In the genomic region with DNA sequence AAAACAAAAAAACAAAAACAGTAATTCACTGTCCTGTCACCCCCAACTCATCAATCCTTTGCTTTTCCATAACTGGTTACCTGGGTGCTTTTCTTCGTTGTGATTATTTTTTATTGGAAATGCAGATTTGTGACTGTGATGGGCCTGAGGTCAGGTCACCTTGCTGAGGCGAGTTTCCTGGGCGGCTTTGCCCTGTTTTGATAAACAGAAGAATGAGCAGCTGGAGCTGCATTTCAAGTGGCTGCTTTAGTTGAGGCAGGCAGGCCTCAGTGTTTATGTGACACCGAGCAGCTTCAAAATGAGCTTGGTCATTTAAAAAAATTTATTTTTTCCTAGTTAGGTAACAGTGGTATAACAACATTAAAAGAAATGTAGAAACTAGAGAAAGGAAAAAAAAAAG, we compare ENCODE assay signal across 8 cellular contexts. TPM values are rescaled to one million over a fixed set of nuclear protein-coding genes. Genes with fewer than 3 reads are reported as not detected.
DNase-seq lines count a peak whose midpoint lies in the region; ATAC-seq and TF ChIP-seq lines count a peak whose summit lies in the region.
"Had no signal": no experiment of that assay in that cellular context is flagged by ENCODE, and none has a peak within 500 bp of the region (broad histone marks: within the 10 kb centered on the region; RNA-seq: fewer than 3 reads in every experiment).

No MANE protein-coding gene starts in this region.

- H4K91ac ChIP-seq in mesenchymal stem cell (ENCODE audit: low read length): no peak overlapping the region

- no peaks in the 10 kb centered on the region for H3K27me3 ChIP-seq in CD4-positive, alpha-beta T cell (ENCODE audit: control insufficient read depth, insufficient read depth, low read length)
- no peaks in the 10 kb centered on the region for H3K27me3 ChIP-seq in mesenchymal stem cell (ENCODE audit: control insufficient read depth in 1 of 2, insufficient read depth in 1 of 2, low read length in 2 of 2)
- H3K27me3 ChIP-seq: ascending aorta had no signal

- WGBS in mesenchymal stem cell: 42% methylated on average over 3 of the region's 4 CpGs

- no peak overlapping the region for H2BK120ac ChIP-seq in mesenchymal stem cell (ENCODE audit: low read depth, low read length)

- H3K4me3 Mint-ChIP-seq in CD4-positive, alpha-beta T cell: peak overlapping the region; percentile 56
- H3K4me3 Mint-ChIP-seq in activated CD4-positive, alpha-beta memory T cell treated with anti-CD3 and anti-CD28 coated beads for 36 hours: peak overlapping the region; percentile 72

- no peaks in the 10 kb centered on the region for H3K79me1 ChIP-seq in mesenchymal stem cell (replicated peaks; ENCODE audit: low read length, poor library complexity, severe bottlenecking)

- no peaks in the 10 kb centered on the region for H3K36me3 Mint-ChIP-seq in CD4-positive, alpha-beta T cell (ENCODE audit: low read depth)
- H3K36me3 Mint-ChIP-seq in activated CD4-positive, alpha-beta memory T cell treated with anti-CD3 and anti-CD28 coated beads for 36 hours: peaks cover under 1% of the 10 kb centered on the region

- CTCF ChIA-PET in CD4-positive, alpha-beta T cell (lab: Charles Lee): interaction anchor here (0.7 to 2.8 kb wide), 11 partner anchors 8 to 101 kb away, joined by 3 to 24 read pairs (median 4); no protein-coding TSS in a partner anchor
- CTCF ChIA-PET in activated CD4-positive, alpha-beta memory T cell treated with anti-CD3 and anti-CD28 coated beads for 36 hours (lab: Charles Lee): interaction anchor here (1.3 to 2.8 kb wide), 6 partner anchors 13 to 148 kb away, joined by 3 to 10 read pairs (median 4); no protein-coding TSS in a partner anchor

- peaks cover 88% of the 10 kb centered on the region for H3K4me1 Mint-ChIP-seq in CD4-positive, alpha-beta T cell (ENCODE audit: low read depth)
- peaks cover 83% of the 10 kb centered on the region for H3K4me1 Mint-ChIP-seq in activated CD4-positive, alpha-beta memory T cell treated with anti-CD3 and anti-CD28 coated beads for 36 hours (ENCODE audit: low read depth)

- H3K23ac ChIP-seq in mesenchymal stem cell (ENCODE audit: low read length in 2 of 2): no peak overlapping the region

- no peak overlapping the region for H3K18ac ChIP-seq in mesenchymal stem cell (ENCODE audit: low read depth in 1 of 2, low read length in 2 of 2)

- H3K4me2 ChIP-seq in mesenchymal stem cell (ENCODE audit: low read length, poor library complexity, severe bottlenecking): no peak overlapping the region

- POLR2A ChIA-PET in CD4-positive, alpha-beta T cell (lab: Charles Lee): interaction anchor here (1.0 to 5.4 kb wide), 8 partner anchors 9 to 53 kb away, joined by 3 to 125 read pairs (median 8); partner anchors contain the start of gene PTPRJ
- POLR2A ChIA-PET in activated CD4-positive, alpha-beta memory T cell treated with anti-CD3 and anti-CD28 coated beads for 36 hours (lab: Charles Lee): interaction anchor here (2.4 to 2.6 kb wide), 2 partner anchors 10 to 19 kb away, joined by 14 to 17 read pairs; no protein-coding TSS in a partner anchor

- peak overlapping the region; percentile 69 for H2AK5ac ChIP-seq in mesenchymal stem cell (ENCODE audit: low read length, severe bottlenecking)

- peak overlapping the region; percentile 73 for H2BK5ac ChIP-seq in mesenchymal stem cell (ENCODE audit: low read depth, low read length, poor library complexity, severe bottlenecking)

- ATAC-seq in CD4-positive, alpha-beta T cell (ENCODE audit: poor library complexity): no peak

- H3K9ac ChIP-seq in mesenchymal stem cell (ENCODE audit: low read length): no peak overlapping the region

- DNase-seq in CD4-positive, alpha-beta T cell: no peak
- DNase-seq in DMS53 (lab: John Stamatoyannopoulos, UW) (peak; percentile 90), mesenchymal stem cell (peak; percentile 35), HUDEP-2 (lab: John Stamatoyannopoulos, UW; ENCODE audit: unreplicated experiment in 76 of 76) (no peak), EL (no peak), SW480 (ENCODE audit: low spot score) (no peak)
- no peak for DNase-seq in activated CD4-positive, alpha-beta memory T cell treated with anti-CD3 and anti-CD28 coated beads for 36 hours

- H3K36me3 ChIP-seq in mesenchymal stem cell (ENCODE audit: control insufficient read depth in 1 of 2, insufficient read depth in 2 of 2, low read depth in 1 of 2, low read length in 2 of 2): no peaks in the 10 kb centered on the region
- H3K36me3 ChIP-seq: ascending aorta had no signal

- peak overlapping the region; percentile 74 for H3K27ac ChIP-seq in CD4-positive, alpha-beta T cell (ENCODE audit: low read depth, low read length)
- H3K27ac ChIP-seq in mesenchymal stem cell (ENCODE audit: low read length, poor library complexity, severe bottlenecking): peak overlapping the region; percentile 54
- H3K27ac ChIP-seq: ascending aorta had no signal

- peaks cover 50% of the 10 kb centered on the region for H3K4me1 ChIP-seq in mesenchymal stem cell (ENCODE audit: control insufficient read depth, insufficient read depth, low read depth, low read length)

- no peaks in the 10 kb centered on the region for H3K27me3 Mint-ChIP-seq in CD4-positive, alpha-beta T cell
- no peaks in the 10 kb centered on the region for H3K27me3 Mint-ChIP-seq in activated CD4-positive, alpha-beta memory T cell treated with anti-CD3 and anti-CD28 coated beads for 36 hours

- no peaks in the 10 kb centered on the region for H3K9me3 ChIP-seq in CD4-positive, alpha-beta T cell (ENCODE audit: control insufficient read depth, low read length)
- no peaks in the 10 kb centered on the region for H3K9me3 ChIP-seq in mesenchymal stem cell (ENCODE audit: control insufficient read depth, low read length)
- H3K9me3 ChIP-seq: ascending aorta had no signal

- H3K4ac ChIP-seq in mesenchymal stem cell (ENCODE audit: low read depth in 1 of 2, low read length in 2 of 2): no peak overlapping the region

- TF ChIP-seq CTCF in CD4-positive, alpha-beta T cell (IDR thresholded peaks at IDR 0.05): no peak

- no peak overlapping the region for H3K14ac ChIP-seq in mesenchymal stem cell (ENCODE audit: low read length in 2 of 2)

- H3K27ac Mint-ChIP-seq in CD4-positive, alpha-beta T cell: peak overlapping the region; percentile 93
- H3K27ac Mint-ChIP-seq in activated CD4-positive, alpha-beta memory T cell treated with anti-CD3 and anti-CD28 coated beads for 36 hours: peak overlapping the region; percentile 97

- H2BK15ac ChIP-seq in mesenchymal stem cell (ENCODE audit: low read depth, poor library complexity, severe bottlenecking): no peak overlapping the region

- no peak overlapping the region for H2AFZ ChIP-seq in mesenchymal stem cell (ENCODE audit: low read depth, low read length)

- H2BK12ac ChIP-seq in mesenchymal stem cell (ENCODE audit: low read length in 2 of 2): no peak overlapping the region

- no peak overlapping the region for H4K8ac ChIP-seq in mesenchymal stem cell (ENCODE audit: low read length)

- intact Hi-C loops in CD4-positive, alpha-beta T cell (cut with DNase I, micrococcal nuclease): loop anchor here (5.0 to 10.0 kb wide), 3 partner anchors 55 to 360 kb away; partner anchors contain the start of gene MTCH2 (in 1 of the 2)
- intact Hi-C loops in activated CD4-positive, alpha-beta memory T cell treated with anti-CD3 and anti-CD28 coated beads for 36 hours (cut with micrococcal nuclease): loop anchor here (10.0 kb wide), 2 partner anchors 488 to 788 kb away; partner anchors contain the start of gene DDB2

- no peaks in the 10 kb centered on the region for H3K9me3 Mint-ChIP-seq in CD4-positive, alpha-beta T cell
- no peaks in the 10 kb centered on the region for H3K9me3 Mint-ChIP-seq in activated CD4-positive, alpha-beta memory T cell treated with anti-CD3 and anti-CD28 coated beads for 36 hours

- H3K4me3 ChIP-seq in mesenchymal stem cell (ENCODE audit: insufficient read depth in 1 of 2, low read depth in 1 of 2, low read length in 2 of 2): no peak overlapping the region
- H3K4me3 ChIP-seq: ascending aorta had no signal

RNA-seq across cellular contexts. Expression of gene PTPRJ, which starts 22.2 kb away (rescaled TPM):
- 10 to 100 TPM; 26.6 to 28.9 TPM for total RNA-seq in CD4-positive, alpha-beta T cell
- 10 to 100 TPM; 36.3 to 37.0 TPM for total RNA-seq in activated CD4-positive, alpha-beta memory T cell treated with anti-CD3 and anti-CD28 coated beads for 36 hours
- 17.1 TPM for polyA plus RNA-seq in mesenchymal stem cell (2013, experiment 1 of 2)
- 16.8 TPM for polyA plus RNA-seq in mesenchymal stem cell (2013, experiment 2 of 2)

Comparison
In these comparisons a context has a peak if more than half of its experiments do, and no peak if none do; other contexts are left out.
1. DNase-seq: peak in DMS53 (single experiment) and mesenchymal stem cell (single experiment); none in CD4-positive, alpha-beta T cell (0 of 10), activated CD4-positive, alpha-beta memory T cell treated with anti-CD3 and anti-CD28 coated beads for 36 hours (single experiment), HUDEP-2 (0 of 76), EL (single experiment) and SW480 (single experiment).